In genomic region chrX:37652053-37652452, GRCh38 we compare ENCODE assay signal across 17 cellular contexts. TPM values are rescaled to one million over a fixed set of nuclear protein-coding genes. Genes with fewer than 3 reads are reported as not detected.
"Had no signal": no experiment of that assay in that cellular context is flagged by ENCODE, and none has a peak within 500 bp of the region (broad histone marks: within the 10 kb centered on the region; RNA-seq: fewer than 3 reads in every experiment).

No MANE protein-coding gene starts in this region.

- H3K4me1 ChIP-seq: adrenal gland, lower lobe of right lung, right atrium auricular region, uterus had no signal

- H3K4me3 ChIP-seq: adrenal gland, coronary artery, lower lobe of right lung, right atrium auricular region, skin epidermis, uterus had no signal

- H3K9me3 ChIP-seq: adrenal gland, lower lobe of right lung, right atrium auricular region, uterus had no signal

- H3K9me3 Mint-ChIP-seq: activated B cell treated with CpG ODN at 0.5 μM for 24 hours; activated T-helper 17 cell treated with anti-CD3 and anti-CD28 coated beads, Interleukin-2, amount 50 U/mL, for 72 hours; natural killer cell had no signal

- H3K27ac Mint-ChIP-seq: activated B cell treated with CpG ODN at 0.5 μM for 24 hours; activated T-helper 17 cell treated with anti-CD3 and anti-CD28 coated beads, Interleukin-2, amount 50 U/mL, for 72 hours; immature natural killer cell; natural killer cell had no signal

- H3K4me3 Mint-ChIP-seq: activated B cell treated with CpG ODN at 0.5 μM for 24 hours; activated T-helper 17 cell treated with anti-CD3 and anti-CD28 coated beads, Interleukin-2, amount 50 U/mL, for 72 hours; immature natural killer cell; natural killer cell had no signal

- H3K27ac ChIP-seq: adrenal gland, coronary artery, lower lobe of right lung, right atrium auricular region, skin epidermis, uterus had no signal

- DNase-seq: activated B cell treated with CpG ODN at 0.5 μM for 24 hours; activated CD4-positive, alpha-beta T cell treated with anti-CD3 and anti-CD28 coated beads, Interleukin-2, amount 50 U/mL, for 4 hours; activated naive CD4-positive, alpha-beta T cell treated with anti-CD3 and anti-CD28 coated beads, Interleukin-2, amount 50 U/mL, for 16 hours; adrenal gland; central memory CD4-positive, alpha-beta T cell; effector CD8-positive, alpha-beta T cell; immature natural killer cell; left cardiac atrium; lower lobe of right lung; natural killer cell; T-helper 1 cell; uterus had no signal

- H3K36me3 ChIP-seq: adrenal gland, lower lobe of right lung, right atrium auricular region, uterus had no signal

- H3K27me3 Mint-ChIP-seq: activated B cell treated with CpG ODN at 0.5 μM for 24 hours; activated T-helper 17 cell treated with anti-CD3 and anti-CD28 coated beads, Interleukin-2, amount 50 U/mL, for 72 hours had no signal

- H3K4me1 Mint-ChIP-seq: activated B cell treated with CpG ODN at 0.5 μM for 24 hours; activated T-helper 17 cell treated with anti-CD3 and anti-CD28 coated beads, Interleukin-2, amount 50 U/mL, for 72 hours had no signal

- H3K27me3 ChIP-seq: right atrium auricular region, uterus had no signal

- H3K36me3 Mint-ChIP-seq: natural killer cell had no signal

- ATAC-seq: activated T-helper 17 cell treated with anti-CD3 and anti-CD28 coated beads, Interleukin-2, amount 50 U/mL, for 72 hours; left cardiac atrium; lower lobe of right lung; natural killer cell had no signal

RNA-seq across cellular contexts. Expression of gene XK, which starts 33.5 kb away (rescaled TPM):
- total RNA-seq: activated T-helper 17 cell treated with anti-CD3 and anti-CD28 coated beads, Interleukin-2, amount 50 U/mL, for 72 hours; glomerular endothelial cell had no signal
